Comparison of ENCODE assay signal across 2 cellular contexts in the genomic region with DNA sequence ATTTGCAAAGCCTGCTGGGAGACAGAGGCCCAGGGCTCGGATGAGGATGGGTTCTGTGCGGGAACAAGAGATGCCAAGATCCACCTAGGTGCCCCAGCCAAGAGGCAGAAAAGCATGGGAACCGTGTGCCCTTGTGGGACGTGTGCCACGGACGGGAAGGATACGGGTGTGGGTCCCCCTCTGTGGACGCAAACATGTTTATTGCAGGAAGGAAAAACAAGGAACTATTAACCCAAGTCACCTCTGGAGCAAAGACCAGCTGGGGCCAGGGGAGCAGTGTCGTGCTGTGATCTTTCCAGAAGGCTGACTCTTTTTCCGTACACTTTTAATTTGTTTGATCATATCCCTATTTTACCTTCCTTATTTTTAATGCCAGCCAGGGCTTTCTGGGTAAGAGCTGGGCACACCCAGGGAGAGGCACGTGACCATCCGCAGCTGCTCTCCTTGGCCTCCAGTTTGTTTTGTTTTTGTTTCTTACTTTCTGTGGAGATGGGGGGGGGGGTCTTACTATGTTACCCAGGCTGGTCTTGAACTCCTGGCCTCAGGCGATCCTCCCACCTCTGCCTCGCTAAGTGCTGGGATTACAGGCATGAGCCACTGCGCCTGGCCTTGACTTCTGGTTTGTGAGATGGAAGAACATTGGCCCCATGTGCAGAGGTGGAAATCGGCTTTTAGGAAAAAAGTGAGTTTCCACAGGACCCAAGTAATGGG.
TF ChIP-seq lines count a peak whose summit lies in the region.

No MANE protein-coding gene starts in this region.

TF ChIP-seq in IMR-90, 13 proteins besides CTCF, POLR2A, EP300 and RAD21:
- TF ChIP-seq BHLHE40 (IDR thresholded peaks at IDR 0.05; ENCODE audit: low read depth, low read length) (no peak), MXI1 (IDR thresholded peaks at IDR 0.05; ENCODE audit: borderline replicate concordance, low read depth, low read length) (no peak), FOS (IDR thresholded peaks at IDR 0.05; ENCODE audit: low read depth, low read length) (no peak), NFE2L2 (IDR thresholded peaks at IDR 0.05; ENCODE audit: low read depth, low read length) (no peak), RFX5 (IDR thresholded peaks at IDR 0.05; ENCODE audit: low read depth, low read length) (no peak), MAZ (IDR thresholded peaks at IDR 0.05; ENCODE audit: borderline replicate concordance, low read depth, low read length) (no peak)
- TF ChIP-seq, protein P1, sequence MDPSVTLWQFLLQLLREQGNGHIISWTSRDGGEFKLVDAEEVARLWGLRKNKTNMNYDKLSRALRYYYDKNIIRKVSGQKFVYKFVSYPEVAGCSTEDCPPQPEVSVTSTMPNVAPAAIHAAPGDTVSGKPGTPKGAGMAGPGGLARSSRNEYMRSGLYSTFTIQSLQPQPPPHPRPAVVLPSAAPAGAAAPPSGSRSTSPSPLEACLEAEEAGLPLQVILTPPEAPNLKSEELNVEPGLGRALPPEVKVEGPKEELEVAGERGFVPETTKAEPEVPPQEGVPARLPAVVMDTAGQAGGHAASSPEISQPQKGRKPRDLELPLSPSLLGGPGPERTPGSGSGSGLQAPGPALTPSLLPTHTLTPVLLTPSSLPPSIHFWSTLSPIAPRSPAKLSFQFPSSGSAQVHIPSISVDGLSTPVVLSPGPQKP (IDR thresholded peaks at IDR 0.05; ENCODE audit: borderline replicate concordance, low read depth, low read length): no peak

TF ChIP-seq in GM12891, 5 proteins besides CTCF, POLR2A, EP300 and RAD21:
- TF ChIP-seq TAF1 (IDR thresholded peaks at IDR 0.05; ENCODE audit: low read depth, low read length) (no peak), SPI1 (IDR thresholded peaks at IDR 0.05; ENCODE audit: low read depth, low read length) (no peak), POLR2AphosphoS5 (IDR thresholded peaks at IDR 0.05; ENCODE audit: low read depth, low read length) (no peak), POU2F2 (IDR thresholded peaks at IDR 0.05; ENCODE audit: low read depth, low read length) (no peak), PAX5 (IDR thresholded peaks at IDR 0.05; ENCODE audit: insufficient read depth, low read length, severe bottlenecking) (no peak)
